In genomic region chr12:26701604-26702215, GRCh38 we compare ENCODE assay signal across 8 cellular contexts.
A peak's percentile ranks its signal among the peaks of the same experiment; 100 is the strongest.
DNase-seq lines count a peak whose midpoint lies in the region; ATAC-seq and TF ChIP-seq lines count a peak whose summit lies in the region.

No MANE protein-coding gene starts in this region.

- H3K4me1 Mint-ChIP-seq in brain = no peaks in the 10 kb centered on the region
- peaks cover 4% of the 10 kb centered on the region for H3K4me1 Mint-ChIP-seq in memory B cell

- H3K36me3 Mint-ChIP-seq in brain = no peaks in the 10 kb centered on the region
- H3K36me3 Mint-ChIP-seq in memory B cell = peaks cover 17% of the 10 kb centered on the region

- H3K4me3 Mint-ChIP-seq in brain = no peak overlapping the region
- no peak overlapping the region for H3K4me3 Mint-ChIP-seq in memory B cell

- ATAC-seq in memory B cell (ENCODE audit: low read depth) (peak; percentile 50), GM19035 (IDR thresholded peaks at IDR 0.05; ENCODE audit: unreplicated experiment) (no peak), HG03175 (IDR thresholded peaks at IDR 0.05; ENCODE audit: unreplicated experiment) (no peak)

- DNase-seq in G401 (ENCODE audit: low spot score) (peak; percentile 72), NCI-H2196 treated with DMSO at 0.1 percent for 48 hours (lab: John Stamatoyannopoulos, UW; ENCODE audit: unreplicated experiment) (peak; percentile 66), memory B cell (ENCODE audit: low spot score in 2 of 2) (peak in 1 of 2 donors; percentile 16), GDM1 (lab: John Stamatoyannopoulos, UW) (no peak)

- TF ChIP-seq CTCF in 22Rv1 (IDR thresholded peaks at IDR 0.05) (peak; percentile 92), brain (conservative IDR thresholded peaks at IDR 0.05) (peak; percentile 84 to 86)

- H3K27me3 Mint-ChIP-seq in brain (peaks cover 13% of the 10 kb centered on the region), memory B cell (no peaks in the 10 kb centered on the region)

- in situ Hi-C loops in G401 (cut with HindIII; ENCODE audit: low sequenced_read_pairs) = no loop called here

- H3K27ac Mint-ChIP-seq in brain = no peak overlapping the region
- H3K27ac Mint-ChIP-seq in memory B cell = no peak overlapping the region

- H3K9me3 Mint-ChIP-seq in brain (no peaks in the 10 kb centered on the region), memory B cell (peaks cover 4% of the 10 kb centered on the region)

- H3K27ac ChIP-seq in 22Rv1 = no peak overlapping the region
